In genomic region chr5:14920121-14920520, GRCh38 we compare ENCODE assay signal across 2 cellular contexts.
TF ChIP-seq lines count a peak whose summit lies in the region.

No MANE protein-coding gene starts in this region.

TF ChIP-seq in SK-N-SH, 30 proteins besides CTCF, POLR2A, EP300 and RAD21 (continued from another document):
- TF ChIP-seq, protein P1, sequence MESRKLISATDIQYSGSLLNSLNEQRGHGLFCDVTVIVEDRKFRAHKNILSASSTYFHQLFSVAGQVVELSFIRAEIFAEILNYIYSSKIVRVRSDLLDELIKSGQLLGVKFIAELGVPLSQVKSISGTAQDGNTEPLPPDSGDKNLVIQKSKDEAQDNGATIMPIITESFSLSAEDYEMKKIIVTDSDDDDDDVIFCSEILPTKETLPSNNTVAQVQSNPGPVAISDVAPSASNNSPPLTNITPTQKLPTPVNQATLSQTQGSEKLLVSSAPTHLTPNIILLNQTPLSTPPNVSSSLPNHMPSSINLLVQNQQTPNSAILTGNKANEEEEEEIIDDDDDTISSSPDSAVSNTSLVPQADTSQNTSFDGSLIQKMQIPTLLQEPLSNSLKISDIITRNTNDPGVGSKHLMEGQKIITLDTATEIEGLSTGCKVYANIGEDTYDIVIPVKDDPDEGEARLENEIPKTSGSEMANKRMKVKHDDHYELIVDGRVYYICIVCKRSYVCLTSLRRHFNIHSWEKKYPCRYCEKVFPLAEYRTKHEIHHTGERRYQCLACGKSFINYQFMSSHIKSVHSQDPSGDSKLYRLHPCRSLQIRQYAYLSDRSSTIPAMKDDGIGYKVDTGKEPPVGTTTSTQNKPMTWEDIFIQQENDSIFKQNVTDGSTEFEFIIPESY (IDR thresholded peaks at IDR 0.05; ENCODE audit: borderline replicate concordance, low read depth), result no peak
- TF ChIP-seq MEF2A (IDR thresholded peaks at IDR 0.05; ENCODE audit: borderline replicate concordance, low read depth) (no peak), NRF1 (IDR thresholded peaks at IDR 0.05; ENCODE audit: low read depth, low read length) (no peak)

TF ChIP-seq in SK-N-SH treated with all-trans-retinoic acid at 6 μM for 48 hours, 23 proteins besides CTCF, POLR2A, EP300 and RAD21 (continued from another document):
- TF ChIP-seq TSHZ2 (CRISPR knock-in tag; IDR thresholded peaks at IDR 0.05) (no peak), ZNF565 (CRISPR knock-in tag; conservative IDR thresholded peaks at IDR 0.05; ENCODE audit: low read depth) (no peak), PPARA (CRISPR knock-in tag; IDR thresholded peaks at IDR 0.05; ENCODE audit: borderline replicate concordance) (no peak), CSRNP3 (CRISPR knock-in tag; IDR thresholded peaks at IDR 0.05) (no peak), ZFP30 (CRISPR knock-in tag; IDR thresholded peaks at IDR 0.05) (no peak), BACH2 (CRISPR knock-in tag; IDR thresholded peaks at IDR 0.05; ENCODE audit: borderline replicate concordance) (no peak), GLIS3 (CRISPR knock-in tag; IDR thresholded peaks at IDR 0.05) (no peak), TCF4 (CRISPR knock-in tag; IDR thresholded peaks at IDR 0.05; ENCODE audit: borderline replicate concordance) (no peak)
